ENCODE assay signal across 1 cellular context in the genomic region with DNA sequence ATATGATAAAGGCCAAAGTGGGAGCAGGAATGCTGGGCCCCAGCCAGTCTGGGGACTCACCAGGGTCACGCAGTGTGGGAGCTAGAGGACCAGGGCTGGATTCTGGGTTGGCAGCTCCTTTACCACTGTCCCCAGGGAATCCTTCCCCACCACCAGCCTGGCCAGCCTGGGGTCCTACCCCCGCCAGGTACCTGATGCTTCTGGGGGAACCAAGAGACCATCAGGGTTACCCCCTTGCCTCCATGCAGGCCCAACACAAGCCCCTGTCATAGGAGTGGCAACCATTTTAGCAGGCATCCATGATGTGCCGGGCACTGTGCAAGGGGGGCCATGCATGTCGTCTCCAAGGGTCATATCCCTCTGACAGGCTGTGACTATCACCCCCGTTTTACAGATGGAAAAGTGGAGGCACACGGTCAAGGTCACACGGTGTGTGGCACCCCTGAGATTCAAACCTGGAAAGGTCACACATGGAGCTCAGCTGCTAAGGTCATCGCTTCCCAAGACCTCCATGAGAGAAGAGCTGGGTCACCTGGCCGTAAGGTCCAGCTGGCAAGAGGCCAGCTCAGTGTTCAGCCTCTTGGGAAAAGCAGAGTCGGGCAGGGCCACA.
TF ChIP-seq lines count a peak whose summit lies in the region.

No MANE protein-coding gene starts in this region.

TF ChIP-seq in K562, 482 proteins besides CTCF, POLR2A, EP300 and RAD21:
- 0 out of 4 replicates have a peak, but pooled peaks of 1 of the 2 experiments have one; percentile 10 for TF ChIP-seq KDM1A (IDR thresholded peaks at IDR 0.05)
- TF ChIP-seq ZNF384 (IDR thresholded peaks at IDR 0.05; ENCODE audit: low read depth, low read length): no peak
- TF ChIP-seq BCOR (IDR thresholded peaks at IDR 0.05): peak; percentile 55; the same call in 1 of the 2 replicates
- TF ChIP-seq NFE2 (IDR thresholded peaks at IDR 0.05; ENCODE audit: low read depth): no peak
- TF ChIP-seq, protein P1, sequence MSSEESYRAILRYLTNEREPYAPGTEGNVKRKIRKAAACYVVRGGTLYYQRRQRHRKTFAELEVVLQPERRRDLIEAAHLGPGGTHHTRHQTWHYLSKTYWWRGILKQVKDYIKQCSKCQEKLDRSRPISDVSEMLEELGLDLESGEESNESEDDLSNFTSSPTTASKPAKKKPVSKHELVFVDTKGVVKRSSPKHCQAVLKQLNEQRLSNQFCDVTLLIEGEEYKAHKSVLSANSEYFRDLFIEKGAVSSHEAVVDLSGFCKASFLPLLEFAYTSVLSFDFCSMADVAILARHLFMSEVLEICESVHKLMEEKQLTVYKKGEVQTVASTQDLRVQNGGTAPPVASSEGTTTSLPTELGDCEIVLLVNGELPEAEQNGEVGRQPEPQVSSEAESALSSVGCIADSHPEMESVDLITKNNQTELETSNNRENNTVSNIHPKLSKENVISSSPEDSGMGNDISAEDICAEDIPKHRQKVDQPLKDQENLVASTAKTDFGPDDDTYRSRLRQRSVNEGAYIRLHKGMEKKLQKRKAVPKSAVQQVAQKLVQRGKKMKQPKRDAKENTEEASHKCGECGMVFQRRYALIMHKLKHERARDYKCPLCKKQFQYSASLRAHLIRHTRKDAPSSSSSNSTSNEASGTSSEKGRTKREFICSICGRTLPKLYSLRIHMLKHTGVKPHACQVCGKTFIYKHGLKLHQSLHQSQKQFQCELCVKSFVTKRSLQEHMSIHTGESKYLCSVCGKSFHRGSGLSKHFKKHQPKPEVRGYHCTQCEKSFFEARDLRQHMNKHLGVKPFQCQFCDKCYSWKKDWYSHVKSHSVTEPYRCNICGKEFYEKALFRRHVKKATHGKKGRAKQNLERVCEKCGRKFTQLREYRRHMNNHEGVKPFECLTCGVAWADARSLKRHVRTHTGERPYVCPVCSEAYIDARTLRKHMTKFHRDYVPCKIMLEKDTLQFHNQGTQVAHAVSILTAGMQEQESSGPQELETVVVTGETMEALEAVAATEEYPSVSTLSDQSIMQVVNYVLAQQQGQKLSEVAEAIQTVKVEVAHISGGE (CRISPR knock-in tag; IDR thresholded peaks at IDR 0.05): no peak
- TF ChIP-seq ESRRA (IDR thresholded peaks at IDR 0.05; ENCODE audit: borderline replicate concordance, low read depth): peak; percentile 93
- no peak for TF ChIP-seq ZNF311 (CRISPR knock-in tag; IDR thresholded peaks at IDR 0.05)
- no peak for TF ChIP-seq YY1 (IDR thresholded peaks at IDR 0.05; ENCODE audit: borderline replicate concordance in 1 of 3, control insufficient read depth in 1 of 3, extremely low read depth in 1 of 3, insufficient read depth in 3 of 3, insufficient read length in 1 of 3, insufficient replicate concordance in 2 of 3, low read depth in 1 of 3, low read length in 2 of 3)
- TF ChIP-seq NFIC (IDR thresholded peaks at IDR 0.05): peak; percentile 85
- 0 out of 2 replicates have a peak, but pooled peaks have one; percentile 33 for TF ChIP-seq ZNF511 (CRISPR knock-in tag; IDR thresholded peaks at IDR 0.05)
- TF ChIP-seq, protein P2, sequence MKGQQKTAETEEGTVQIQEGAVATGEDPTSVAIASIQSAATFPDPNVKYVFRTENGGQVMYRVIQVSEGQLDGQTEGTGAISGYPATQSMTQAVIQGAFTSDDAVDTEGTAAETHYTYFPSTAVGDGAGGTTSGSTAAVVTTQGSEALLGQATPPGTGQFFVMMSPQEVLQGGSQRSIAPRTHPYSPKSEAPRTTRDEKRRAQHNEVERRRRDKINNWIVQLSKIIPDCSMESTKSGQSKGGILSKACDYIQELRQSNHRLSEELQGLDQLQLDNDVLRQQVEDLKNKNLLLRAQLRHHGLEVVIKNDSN (CRISPR knock-in tag; IDR thresholded peaks at IDR 0.05): peak; percentile 11; the same call in 1 of the 2 replicates
TF ChIP-seq in K562: peak in this region for 6.
